Comparison of ENCODE assay signal across 12 cellular contexts in the genomic region with DNA sequence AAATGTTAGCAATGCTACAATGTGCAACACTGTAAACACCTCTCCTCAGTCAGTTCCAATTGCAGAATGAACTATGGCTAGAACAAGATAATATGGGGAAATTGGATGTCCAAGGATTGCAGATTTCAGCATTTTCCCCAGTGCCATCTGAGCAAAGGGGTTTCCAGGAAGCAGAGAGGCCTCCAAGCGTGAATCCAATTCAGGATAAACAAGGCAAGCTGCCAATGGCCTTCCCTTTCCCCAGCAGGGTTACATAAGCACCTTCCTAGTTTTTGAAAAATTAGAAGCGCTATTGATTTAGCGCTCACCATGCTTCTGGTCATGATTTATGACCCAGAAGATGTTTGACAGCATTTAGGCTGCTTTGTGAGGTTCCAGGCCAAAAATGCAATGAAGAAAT.
DNase-seq lines count a peak whose midpoint lies in the region; TF ChIP-seq lines count a peak whose summit lies in the region.
"Had no signal": no experiment of that assay in that cellular context is flagged by ENCODE, and none has a peak within 500 bp of the region (broad histone marks: within the 10 kb centered on the region; RNA-seq: fewer than 3 reads in every experiment).

No MANE protein-coding gene starts in this region.

- POLR2A ChIA-PET in HEK293T (lab: Yijun Ruan, JAX) = no interaction called here

- DNase-seq in HEK293T (ENCODE audit: extremely low spot score) (peak; percentile 10), NCI-H2029 (lab: John Stamatoyannopoulos, UW) (peak; percentile 65), cerebellar nuclear complex (lab: John Stamatoyannopoulos, UW) (peak; percentile 12 to 54), T1000 (lab: John Stamatoyannopoulos, UW) (no peak), RKO (ENCODE audit: low spot score) (no peak), NCI-H82 (lab: John Stamatoyannopoulos, UW) (no peak)
- DNase-seq: activated CD4-positive, alpha-beta memory T cell treated with anti-CD3 and anti-CD28 coated beads, Interleukin-2, amount 10 ng/mL, durations not matched to agents 7 days and 5 days; NCI-H510A; nephron progenitor cell had no signal

- CTCF ChIA-PET in HEK293T (lab: Yijun Ruan, JAX) = no interaction called here

- H3K9ac ChIP-seq in parathyroid adenoma = no peak overlapping the region

- no peak overlapping the region for H2AFZ ChIP-seq in parathyroid adenoma

- H3K4me3 ChIP-seq in parathyroid adenoma (ENCODE audit: low read depth, low read length) = no peak overlapping the region
- H3K4me3 ChIP-seq: gastroesophageal sphincter had no signal

- H3K36me3 ChIP-seq in parathyroid adenoma (ENCODE audit: control insufficient read depth, insufficient read depth, low read length) = no peaks in the 10 kb centered on the region
- H3K36me3 ChIP-seq: gastroesophageal sphincter had no signal

- H3K9me3 ChIP-seq in parathyroid adenoma (ENCODE audit: control insufficient read depth, low read length) = no peaks in the 10 kb centered on the region
- H3K9me3 ChIP-seq: gastroesophageal sphincter had no signal

- H3K27me3 ChIP-seq in parathyroid adenoma (ENCODE audit: control insufficient read depth, insufficient read depth, low read length) = no peaks in the 10 kb centered on the region
- H3K27me3 ChIP-seq: gastroesophageal sphincter had no signal

- no peak for TF ChIP-seq CTCF in parathyroid adenoma (IDR thresholded peaks at IDR 0.05)

- H3K79me2 ChIP-seq in parathyroid adenoma = no peaks in the 10 kb centered on the region

- H3K4me2 ChIP-seq in parathyroid adenoma (ENCODE audit: low read length) = peak overlapping the region; percentile 41

- H3K27ac ChIP-seq in parathyroid adenoma = no peak overlapping the region
- H3K27ac ChIP-seq: C4-2B, gastroesophageal sphincter had no signal

- H3K4me1 ChIP-seq in parathyroid adenoma = peaks cover 9% of the 10 kb centered on the region

TF ChIP-seq in HEK293T, 16 proteins besides CTCF, POLR2A, EP300 and RAD21:
- TF ChIP-seq PKNOX1 (IDR thresholded peaks at IDR 0.05) (peak; percentile 55), ZNF384 (IDR thresholded peaks at IDR 0.05) (no peak)

Comparison
In these comparisons a context has a peak if more than half of its experiments do, and no peak if none do; other contexts are left out.
1. DNase-seq: peak in HEK293T (single experiment), NCI-H2029 (single experiment) and cerebellar nuclear complex (2 of 2); none in T1000 (single experiment), RKO (single experiment) and NCI-H82 (single experiment).